In genomic region chr5:32953694-32954093, GRCh38 we compare ENCODE assay signal across 15 cellular contexts.
DNase-seq lines count a peak whose midpoint lies in the region; TF ChIP-seq lines count a peak whose summit lies in the region.
"Had no signal": no experiment of that assay in that cellular context is flagged by ENCODE, and none has a peak within 500 bp of the region (broad histone marks: within the 10 kb centered on the region; RNA-seq: fewer than 3 reads in every experiment).

No MANE protein-coding gene starts in this region.

- H3K36me3 ChIP-seq in endodermal cell (ENCODE audit: control insufficient read depth, insufficient read depth, low read length): no peaks in the 10 kb centered on the region
- no peaks in the 10 kb centered on the region for H3K36me3 ChIP-seq in vagina
- H3K36me3 ChIP-seq in neural progenitor cell: no peaks in the 10 kb centered on the region
- H3K36me3 ChIP-seq: HAP-1 had no signal

- no peak overlapping the region for H3K4me3 Mint-ChIP-seq in endodermal cell
- no peak overlapping the region for H3K4me3 Mint-ChIP-seq in neural progenitor cell
- H3K4me3 Mint-ChIP-seq: CD4-positive, alpha-beta T cell had no signal

- TF ChIP-seq CTCF in endodermal cell (conservative IDR thresholded peaks at IDR 0.05) (no peak), vagina (IDR thresholded peaks at IDR 0.05) (no peak), neural progenitor cell (IDR thresholded peaks at IDR 0.05) (no peak)

- peaks cover 11% of the 10 kb centered on the region for H3F3A ChIP-seq in neural progenitor cell (ENCODE audit: low read depth)

- H3K27ac ChIP-seq in endodermal cell (ENCODE audit: low read depth, low read length): no peak overlapping the region
- H3K27ac ChIP-seq in vagina: no peak overlapping the region
- no peak overlapping the region for H3K27ac ChIP-seq in neural progenitor cell

- H3K4me1 ChIP-seq in endodermal cell (ENCODE audit: control insufficient read depth, insufficient read depth, low read length) (no peaks in the 10 kb centered on the region), vagina (no peaks in the 10 kb centered on the region), neural progenitor cell (peaks cover 23% of the 10 kb centered on the region)

- WGBS in endodermal cell (ENCODE audit: insufficient coverage in 1 of 2, insufficient read length in 1 of 2), 2 experiments: 89 to 90% methylated on average over 1 of the region's 1 CpG

- H3K9me3 ChIP-seq in endodermal cell (ENCODE audit: control insufficient read depth, low read length) (peaks cover 89% of the 10 kb centered on the region), vagina (no peaks in the 10 kb centered on the region), neural progenitor cell (ENCODE audit: low read depth) (no peaks in the 10 kb centered on the region)
- H3K9me3 ChIP-seq: HAP-1 had no signal

- DNase-seq in EH (ENCODE audit: low read depth) (peak; percentile 61), endodermal cell (no peak), renal cortical epithelial cell (ENCODE audit: low read depth) (peak; percentile 77), SHP77 treated with DMSO at 0.1 percent for 48 hours (lab: John Stamatoyannopoulos, UW) (no peak), vagina (ENCODE audit: extremely low spot score in 2 of 2) (no peak), neural progenitor cell (ENCODE audit: low spot score) (no peak)
- DNase-seq in activated T-cell treated with anti-CD3 and anti-CD28 coated beads, Interleukin-2, amount 50 U/mL, for 48 hours: no peak
- DNase-seq: 8988T; C1 segment of cervical spinal cord; Calu3; CD4-positive, alpha-beta T cell; DMS 273 treated with DMSO at 0.1 percent for 48 hours; GOT3 had no signal

- no peaks in the 10 kb centered on the region for H4K20me1 ChIP-seq in neural progenitor cell (ENCODE audit: low read depth)

- TF ChIP-seq RAD21 in Ishikawa (IDR thresholded peaks at IDR 0.05; ENCODE audit: low read depth): no peak

- H3K9ac ChIP-seq in endodermal cell (ENCODE audit: extremely low read depth, low read length, poor library complexity, severe bottlenecking): no peak overlapping the region
- H3K9ac ChIP-seq in neural progenitor cell: no peak overlapping the region

- intact Hi-C loops in vagina (cut with DNase I): no loop called here

- H3K4me3 ChIP-seq in endodermal cell (ENCODE audit: low read length): peak overlapping the region; percentile 69
- H3K4me3 ChIP-seq in vagina: no peak overlapping the region
- no peak overlapping the region for H3K4me3 ChIP-seq in neural progenitor cell
- H3K4me3 ChIP-seq: HAP-1 had no signal

- H3K36me3 Mint-ChIP-seq in endodermal cell (ENCODE audit: low read depth): peaks cover 7% of the 10 kb centered on the region
- H3K36me3 Mint-ChIP-seq in neural progenitor cell: no peaks in the 10 kb centered on the region

- H3K27me3 ChIP-seq in endodermal cell (ENCODE audit: control insufficient read depth, insufficient read depth, low read length, poor library complexity, severe bottlenecking): no peaks in the 10 kb centered on the region
- H3K27me3 ChIP-seq in vagina: no peaks in the 10 kb centered on the region
- no peaks in the 10 kb centered on the region for H3K27me3 ChIP-seq in neural progenitor cell

- TF ChIP-seq POLR2A in vagina (IDR thresholded peaks at IDR 0.05): no peak

- no peak overlapping the region for H3K4me2 ChIP-seq in neural progenitor cell

- H3K4me1 Mint-ChIP-seq in endodermal cell (peaks cover 3% of the 10 kb centered on the region), neural progenitor cell (peaks cover 12% of the 10 kb centered on the region)

- peak; percentile 61 for TF ChIP-seq EP300 in Ishikawa (IDR thresholded peaks at IDR 0.05; ENCODE audit: borderline replicate concordance)

- no peak overlapping the region for H3K27ac Mint-ChIP-seq in endodermal cell
- H3K27ac Mint-ChIP-seq in neural progenitor cell: no peak overlapping the region
- H3K27ac Mint-ChIP-seq: CD4-positive, alpha-beta T cell had no signal

- H2AFZ ChIP-seq in neural progenitor cell (replicated peaks): no peak overlapping the region

- no peaks in the 10 kb centered on the region for H3K79me2 ChIP-seq in neural progenitor cell (ENCODE audit: low read depth)

- peaks cover 74% of the 10 kb centered on the region for H3K9me3 Mint-ChIP-seq in endodermal cell
- no peaks in the 10 kb centered on the region for H3K9me3 Mint-ChIP-seq in neural progenitor cell

- no peaks in the 10 kb centered on the region for H3K27me3 Mint-ChIP-seq in endodermal cell (ENCODE audit: insufficient read depth)
- peaks cover 3% of the 10 kb centered on the region for H3K27me3 Mint-ChIP-seq in neural progenitor cell (ENCODE audit: insufficient read depth, low read depth)
- H3K27me3 Mint-ChIP-seq: CD4-positive, alpha-beta T cell had no signal

TF ChIP-seq in Ishikawa, 13 proteins besides CTCF, POLR2A, EP300 and RAD21:
- TF ChIP-seq TCF12 (IDR thresholded peaks at IDR 0.05; ENCODE audit: low read depth) (peak; percentile 34; the same call in 1 of the 2 replicates), NFIC (IDR thresholded peaks at IDR 0.05) (no peak), ZBTB7A (IDR thresholded peaks at IDR 0.05; ENCODE audit: low read depth) (no peak), TEAD4 (IDR thresholded peaks at IDR 0.05) (peak; percentile 71)
- TF ChIP-seq, protein P1, sequence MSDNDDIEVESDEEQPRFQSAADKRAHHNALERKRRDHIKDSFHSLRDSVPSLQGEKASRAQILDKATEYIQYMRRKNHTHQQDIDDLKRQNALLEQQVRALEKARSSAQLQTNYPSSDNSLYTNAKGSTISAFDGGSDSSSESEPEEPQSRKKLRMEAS (IDR thresholded peaks at IDR 0.05): no peak

Comparison
In these comparisons a context has a peak if more than half of its experiments do, and no peak if none do; other contexts are left out.
1. DNase-seq: peak in EH (single experiment) and renal cortical epithelial cell (single experiment); none in endodermal cell (single experiment), SHP77 treated with DMSO at 0.1 percent for 48 hours (single experiment), vagina (0 of 2), activated T-cell treated with anti-CD3 and anti-CD28 coated beads, Interleukin-2, amount 50 U/mL, for 48 hours (0 of 2) and neural progenitor cell (single experiment).